Comparison of ENCODE assay signal across 1 cellular context in the genomic region with DNA sequence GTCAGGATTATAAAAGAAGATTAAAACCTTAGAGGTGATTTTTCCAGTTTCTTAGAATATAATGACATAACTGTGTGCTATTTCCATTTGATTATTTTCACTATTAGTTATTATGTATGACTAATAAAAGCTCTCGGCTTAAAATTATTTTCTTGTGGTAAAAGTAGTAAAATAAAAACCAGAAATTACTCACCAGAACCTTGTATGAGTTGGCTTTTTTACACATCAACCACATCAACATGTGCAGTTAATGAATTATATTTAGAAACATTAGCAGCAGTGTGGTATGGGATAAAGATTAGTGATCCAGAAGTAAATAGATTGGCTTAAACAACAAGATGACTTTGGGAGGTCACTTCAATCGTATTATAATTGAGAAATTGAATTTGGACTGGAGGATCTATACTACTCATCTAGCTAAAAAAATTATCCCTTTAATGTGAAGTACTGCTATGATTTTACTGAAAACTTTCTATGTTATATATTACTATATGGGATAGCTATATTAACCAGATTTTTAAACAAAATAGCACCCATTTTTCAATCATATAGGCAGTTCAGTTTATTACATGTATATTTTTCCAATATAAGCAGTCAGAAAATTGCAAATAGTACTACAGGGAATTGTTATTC.
TF ChIP-seq lines count a peak whose summit lies in the region.

No MANE protein-coding gene starts in this region.

TF ChIP-seq in GM23338, 12 proteins besides CTCF, POLR2A, EP300 and RAD21 (continued from another document):
- TF ChIP-seq, protein P1, sequence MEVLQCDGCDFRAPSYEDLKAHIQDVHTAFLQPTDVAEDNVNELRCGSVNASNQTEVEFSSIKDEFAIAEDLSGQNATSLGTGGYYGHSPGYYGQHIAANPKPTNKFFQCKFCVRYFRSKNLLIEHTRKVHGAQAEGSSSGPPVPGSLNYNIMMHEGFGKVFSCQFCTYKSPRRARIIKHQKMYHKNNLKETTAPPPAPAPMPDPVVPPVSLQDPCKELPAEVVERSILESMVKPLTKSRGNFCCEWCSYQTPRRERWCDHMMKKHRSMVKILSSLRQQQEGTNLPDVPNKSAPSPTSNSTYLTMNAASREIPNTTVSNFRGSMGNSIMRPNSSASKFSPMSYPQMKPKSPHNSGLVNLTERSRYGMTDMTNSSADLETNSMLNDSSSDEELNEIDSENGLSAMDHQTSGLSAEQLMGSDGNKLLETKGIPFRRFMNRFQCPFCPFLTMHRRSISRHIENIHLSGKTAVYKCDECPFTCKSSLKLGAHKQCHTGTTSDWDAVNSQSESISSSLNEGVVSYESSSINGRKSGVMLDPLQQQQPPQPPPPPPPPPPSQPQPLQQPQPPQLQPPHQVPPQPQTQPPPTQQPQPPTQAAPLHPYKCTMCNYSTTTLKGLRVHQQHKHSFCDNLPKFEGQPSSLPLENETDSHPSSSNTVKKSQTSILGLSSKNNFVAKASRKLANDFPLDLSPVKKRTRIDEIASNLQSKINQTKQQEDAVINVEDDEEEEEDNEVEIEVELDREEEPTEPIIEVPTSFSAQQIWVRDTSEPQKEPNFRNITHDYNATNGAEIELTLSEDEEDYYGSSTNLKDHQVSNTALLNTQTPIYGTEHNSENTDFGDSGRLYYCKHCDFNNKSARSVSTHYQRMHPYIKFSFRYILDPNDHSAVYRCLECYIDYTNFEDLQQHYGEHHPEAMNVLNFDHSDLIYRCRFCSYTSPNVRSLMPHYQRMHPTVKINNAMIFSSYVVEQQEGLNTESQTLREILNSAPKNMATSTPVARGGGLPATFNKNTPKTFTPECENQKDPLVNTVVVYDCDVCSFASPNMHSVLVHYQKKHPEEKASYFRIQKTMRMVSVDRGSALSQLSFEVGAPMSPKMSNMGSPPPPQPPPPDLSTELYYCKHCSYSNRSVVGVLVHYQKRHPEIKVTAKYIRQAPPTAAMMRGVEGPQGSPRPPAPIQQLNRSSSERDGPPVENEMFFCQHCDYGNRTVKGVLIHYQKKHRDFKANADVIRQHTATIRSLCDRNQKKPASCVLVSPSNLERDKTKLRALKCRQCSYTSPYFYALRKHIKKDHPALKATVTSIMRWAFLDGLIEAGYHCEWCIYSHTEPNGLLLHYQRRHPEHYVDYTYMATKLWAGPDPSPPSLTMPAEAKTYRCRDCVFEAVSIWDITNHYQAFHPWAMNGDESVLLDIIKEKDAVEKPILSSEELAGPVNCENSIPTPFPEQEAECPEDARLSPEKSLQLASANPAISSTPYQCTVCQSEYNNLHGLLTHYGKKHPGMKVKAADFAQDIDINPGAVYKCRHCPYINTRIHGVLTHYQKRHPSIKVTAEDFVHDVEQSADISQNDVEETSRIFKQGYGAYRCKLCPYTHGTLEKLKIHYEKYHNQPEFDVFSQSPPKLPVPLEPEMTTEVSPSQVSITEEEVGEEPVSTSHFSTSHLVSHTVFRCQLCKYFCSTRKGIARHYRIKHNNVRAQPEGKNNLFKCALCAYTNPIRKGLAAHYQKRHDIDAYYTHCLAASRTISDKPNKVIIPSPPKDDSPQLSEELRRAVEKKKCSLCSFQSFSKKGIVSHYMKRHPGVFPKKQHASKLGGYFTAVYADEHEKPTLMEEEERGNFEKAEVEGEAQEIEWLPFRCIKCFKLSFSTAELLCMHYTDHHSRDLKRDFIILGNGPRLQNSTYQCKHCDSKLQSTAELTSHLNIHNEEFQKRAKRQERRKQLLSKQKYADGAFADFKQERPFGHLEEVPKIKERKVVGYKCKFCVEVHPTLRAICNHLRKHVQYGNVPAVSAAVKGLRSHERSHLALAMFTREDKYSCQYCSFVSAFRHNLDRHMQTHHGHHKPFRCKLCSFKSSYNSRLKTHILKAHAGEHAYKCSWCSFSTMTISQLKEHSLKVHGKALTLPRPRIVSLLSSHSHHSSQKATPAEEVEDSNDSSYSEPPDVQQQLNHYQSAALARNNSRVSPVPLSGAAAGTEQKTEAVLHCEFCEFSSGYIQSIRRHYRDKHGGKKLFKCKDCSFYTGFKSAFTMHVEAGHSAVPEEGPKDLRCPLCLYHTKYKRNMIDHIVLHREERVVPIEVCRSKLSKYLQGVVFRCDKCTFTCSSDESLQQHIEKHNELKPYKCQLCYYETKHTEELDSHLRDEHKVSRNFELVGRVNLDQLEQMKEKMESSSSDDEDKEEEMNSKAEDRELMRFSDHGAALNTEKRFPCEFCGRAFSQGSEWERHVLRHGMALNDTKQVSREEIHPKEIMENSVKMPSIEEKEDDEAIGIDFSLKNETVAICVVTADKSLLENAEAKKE (CRISPR knock-in tag; IDR thresholded peaks at IDR 0.05) = no peak
- TF ChIP-seq, protein P2, sequence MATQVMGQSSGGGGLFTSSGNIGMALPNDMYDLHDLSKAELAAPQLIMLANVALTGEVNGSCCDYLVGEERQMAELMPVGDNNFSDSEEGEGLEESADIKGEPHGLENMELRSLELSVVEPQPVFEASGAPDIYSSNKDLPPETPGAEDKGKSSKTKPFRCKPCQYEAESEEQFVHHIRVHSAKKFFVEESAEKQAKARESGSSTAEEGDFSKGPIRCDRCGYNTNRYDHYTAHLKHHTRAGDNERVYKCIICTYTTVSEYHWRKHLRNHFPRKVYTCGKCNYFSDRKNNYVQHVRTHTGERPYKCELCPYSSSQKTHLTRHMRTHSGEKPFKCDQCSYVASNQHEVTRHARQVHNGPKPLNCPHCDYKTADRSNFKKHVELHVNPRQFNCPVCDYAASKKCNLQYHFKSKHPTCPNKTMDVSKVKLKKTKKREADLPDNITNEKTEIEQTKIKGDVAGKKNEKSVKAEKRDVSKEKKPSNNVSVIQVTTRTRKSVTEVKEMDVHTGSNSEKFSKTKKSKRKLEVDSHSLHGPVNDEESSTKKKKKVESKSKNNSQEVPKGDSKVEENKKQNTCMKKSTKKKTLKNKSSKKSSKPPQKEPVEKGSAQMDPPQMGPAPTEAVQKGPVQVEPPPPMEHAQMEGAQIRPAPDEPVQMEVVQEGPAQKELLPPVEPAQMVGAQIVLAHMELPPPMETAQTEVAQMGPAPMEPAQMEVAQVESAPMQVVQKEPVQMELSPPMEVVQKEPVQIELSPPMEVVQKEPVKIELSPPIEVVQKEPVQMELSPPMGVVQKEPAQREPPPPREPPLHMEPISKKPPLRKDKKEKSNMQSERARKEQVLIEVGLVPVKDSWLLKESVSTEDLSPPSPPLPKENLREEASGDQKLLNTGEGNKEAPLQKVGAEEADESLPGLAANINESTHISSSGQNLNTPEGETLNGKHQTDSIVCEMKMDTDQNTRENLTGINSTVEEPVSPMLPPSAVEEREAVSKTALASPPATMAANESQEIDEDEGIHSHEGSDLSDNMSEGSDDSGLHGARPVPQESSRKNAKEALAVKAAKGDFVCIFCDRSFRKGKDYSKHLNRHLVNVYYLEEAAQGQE (IDR thresholded peaks at IDR 0.05; ENCODE audit: unreplicated experiment) = no peak
- TF ChIP-seq ZNF331 (CRISPR knock-in tag; IDR thresholded peaks at IDR 0.05; ENCODE audit: low read depth) = no peak
- TF ChIP-seq, protein P3, sequence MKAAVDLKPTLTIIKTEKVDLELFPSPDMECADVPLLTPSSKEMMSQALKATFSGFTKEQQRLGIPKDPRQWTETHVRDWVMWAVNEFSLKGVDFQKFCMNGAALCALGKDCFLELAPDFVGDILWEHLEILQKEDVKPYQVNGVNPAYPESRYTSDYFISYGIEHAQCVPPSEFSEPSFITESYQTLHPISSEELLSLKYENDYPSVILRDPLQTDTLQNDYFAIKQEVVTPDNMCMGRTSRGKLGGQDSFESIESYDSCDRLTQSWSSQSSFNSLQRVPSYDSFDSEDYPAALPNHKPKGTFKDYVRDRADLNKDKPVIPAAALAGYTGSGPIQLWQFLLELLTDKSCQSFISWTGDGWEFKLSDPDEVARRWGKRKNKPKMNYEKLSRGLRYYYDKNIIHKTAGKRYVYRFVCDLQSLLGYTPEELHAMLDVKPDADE (IDR thresholded peaks at IDR 0.05) = no peak
